In the genomic region with DNA sequence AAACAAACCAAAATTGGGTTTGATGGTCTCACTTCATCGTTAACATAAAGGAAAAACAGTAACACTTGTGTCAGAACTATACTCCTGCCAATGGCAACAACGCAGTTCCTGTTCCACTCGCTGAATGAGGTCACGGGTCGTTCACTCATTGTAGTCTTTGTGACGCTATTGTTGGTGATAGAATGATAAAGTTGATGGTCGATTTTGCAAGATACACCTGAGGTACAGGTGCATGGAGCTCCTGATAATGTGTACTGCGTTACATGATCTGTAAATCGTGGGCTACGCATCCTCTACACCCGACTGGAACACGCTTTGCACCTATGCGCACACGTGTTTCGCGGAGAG, we compare ENCODE assay signal across 9 cellular contexts. TPM values are rescaled to one million over a fixed set of nuclear protein-coding genes. Genes with fewer than 3 reads are reported as not detected.
A peak's percentile ranks its signal among the peaks of the same experiment; 100 is the strongest.
DNase-seq lines count a peak whose midpoint lies in the region; ATAC-seq and TF ChIP-seq lines count a peak whose summit lies in the region.
"Had no signal": no experiment of that assay in that cellular context is flagged by ENCODE, and none has a peak within 500 bp of the region (broad histone marks: within the 10 kb centered on the region; RNA-seq: fewer than 3 reads in every experiment).

No MANE protein-coding gene starts in this region.

- no peaks in the 10 kb centered on the region for H3K9me3 Mint-ChIP-seq in CD4-positive, CD25-positive, alpha-beta regulatory T cell
- H3K9me3 Mint-ChIP-seq in T-helper 2 cell treated with Interferon-gamma antibody and Interleukin-4, amounts not matched to agents 5 μg/mL and 100 μg/mL, for 36 hours = no peaks in the 10 kb centered on the region

- no peaks in the 10 kb centered on the region for H3K36me3 Mint-ChIP-seq in CD4-positive, CD25-positive, alpha-beta regulatory T cell
- H3K36me3 Mint-ChIP-seq in T-helper 2 cell treated with Interferon-gamma antibody and Interleukin-4, amounts not matched to agents 5 μg/mL and 100 μg/mL, for 36 hours (ENCODE audit: low read depth) = no peaks in the 10 kb centered on the region

- H3K4me3 ChIP-seq in CD4-positive, CD25-positive, alpha-beta regulatory T cell (ENCODE audit: low read depth, low read length) = peak overlapping the region; percentile 85
- H3K4me3 ChIP-seq in gastroesophageal sphincter = peak overlapping the region; percentile 69 to 81
- peak overlapping the region; percentile 58 to 69 (median 60) for H3K4me3 ChIP-seq in sigmoid colon

- TF ChIP-seq POLR2A in gastroesophageal sphincter (IDR thresholded peaks at IDR 0.05) (no peak), sigmoid colon (IDR thresholded peaks at IDR 0.05) (no peak)

- no peaks in the 10 kb centered on the region for H3K27me3 ChIP-seq in CD4-positive, CD25-positive, alpha-beta regulatory T cell (ENCODE audit: control insufficient read depth, insufficient read depth, low read length)
- H3K27me3 ChIP-seq in gastroesophageal sphincter = no peaks in the 10 kb centered on the region
- no peaks in the 10 kb centered on the region for H3K27me3 ChIP-seq in sigmoid colon

- H3K27ac ChIP-seq in CD4-positive, CD25-positive, alpha-beta regulatory T cell (ENCODE audit: insufficient read depth, low read length, poor library complexity, severe bottlenecking) = peak overlapping the region; percentile 85
- H3K27ac ChIP-seq in gastroesophageal sphincter (peak overlapping the region in 3 of 4 donors; percentile 82 to 84 (median 84)), sigmoid colon (peak overlapping the region; percentile 71 to 83 (median 78))

- no peak for DNase-seq in CD4-positive, CD25-positive, alpha-beta regulatory T cell
- DNase-seq in T-helper 2 cell treated with Interferon-gamma antibody and Interleukin-4, amounts not matched to agents 5 μg/mL and 100 μg/mL, for 36 hours (ENCODE audit: low spot score) = peak; percentile 23
- no peak for DNase-seq in sigmoid colon
- DNase-seq in NCI-H2029 (lab: John Stamatoyannopoulos, UW) = no peak
- DNase-seq in NCI-H774 (lab: John Stamatoyannopoulos, UW) = no peak
- no peak for DNase-seq in activated effector memory CD4-positive, alpha-beta T cell treated with Interleukin-2 at 50 U/mL for 16 hours

- ATAC-seq in CD4-positive, CD25-positive, alpha-beta regulatory T cell (ENCODE audit: low read depth in 2 of 2) = no peak
- peak; percentile 3 for ATAC-seq in GM21619 (IDR thresholded peaks at IDR 0.05; ENCODE audit: unreplicated experiment)
- ATAC-seq in gastroesophageal sphincter = no peak

- no peaks in the 10 kb centered on the region for H3K36me3 ChIP-seq in CD4-positive, CD25-positive, alpha-beta regulatory T cell (ENCODE audit: control insufficient read depth, insufficient read depth, low read length)
- H3K36me3 ChIP-seq in gastroesophageal sphincter (peaks cover 0 to under 1% of the 10 kb centered on the region in 2 donors), sigmoid colon (peaks cover 0 to 1% (median 0%) of the 10 kb centered on the region in 4 donors)

- 14 to 34% methylated on average over 6 to 8 of the region's 16 CpGs for WGBS in gastroesophageal sphincter (ENCODE audit: low coverage in 1 of 2), 2 donors
- WGBS in sigmoid colon, 2 donors = 10 to 25% methylated on average over 16 of the region's 16 CpGs

- intact Hi-C loops in sigmoid colon (cut with DNase I) = loop anchor here (1.0 to 10.0 kb wide), 5 partner anchors 31 to 553 kb away; a partner anchor contains a TSS

- H3K4me1 Mint-ChIP-seq in CD4-positive, CD25-positive, alpha-beta regulatory T cell = peaks cover 11 to 28% (median 19%) of the 10 kb centered on the region in 4 donors
- peaks cover 21% of the 10 kb centered on the region for H3K4me1 Mint-ChIP-seq in T-helper 2 cell treated with Interferon-gamma antibody and Interleukin-4, amounts not matched to agents 5 μg/mL and 100 μg/mL, for 36 hours (ENCODE audit: low read depth)

- peak overlapping the region; percentile 85 to 94 (median 90) for H3K4me3 Mint-ChIP-seq in CD4-positive, CD25-positive, alpha-beta regulatory T cell
- H3K4me3 Mint-ChIP-seq in T-helper 2 cell treated with Interferon-gamma antibody and Interleukin-4, amounts not matched to agents 5 μg/mL and 100 μg/mL, for 36 hours = peak overlapping the region; percentile 94

- H3K27me3 Mint-ChIP-seq in CD4-positive, CD25-positive, alpha-beta regulatory T cell = no peaks in the 10 kb centered on the region
- H3K27me3 Mint-ChIP-seq in T-helper 2 cell treated with Interferon-gamma antibody and Interleukin-4, amounts not matched to agents 5 μg/mL and 100 μg/mL, for 36 hours (ENCODE audit: low read depth) = no peaks in the 10 kb centered on the region

- no peak for TF ChIP-seq EP300 in gastroesophageal sphincter (IDR thresholded peaks at IDR 0.05)
- no peak for TF ChIP-seq EP300 in sigmoid colon (IDR thresholded peaks at IDR 0.05)

- peaks cover 19% of the 10 kb centered on the region for H3K4me1 ChIP-seq in CD4-positive, CD25-positive, alpha-beta regulatory T cell (ENCODE audit: control insufficient read depth, insufficient read depth, low read length, poor library complexity, severe bottlenecking)
- H3K4me1 ChIP-seq in gastroesophageal sphincter (peaks cover 0 to 34% (median 7%) of the 10 kb centered on the region in 3 donors), sigmoid colon (peaks cover 0 to 19% (median 16%) of the 10 kb centered on the region in 4 donors)

- TF ChIP-seq CTCF in gastroesophageal sphincter (IDR thresholded peaks at IDR 0.05) (no peak), sigmoid colon (IDR thresholded peaks at IDR 0.05) (no peak)

- no peaks in the 10 kb centered on the region for H3K9me3 ChIP-seq in CD4-positive, CD25-positive, alpha-beta regulatory T cell (ENCODE audit: control insufficient read depth in 2 of 2, low read length in 2 of 2)
- H3K9me3 ChIP-seq in gastroesophageal sphincter = no peaks in the 10 kb centered on the region
- no peaks in the 10 kb centered on the region for H3K9me3 ChIP-seq in sigmoid colon

- peak overlapping the region; percentile 92 to 95 (median 94) for H3K27ac Mint-ChIP-seq in CD4-positive, CD25-positive, alpha-beta regulatory T cell
- H3K27ac Mint-ChIP-seq in T-helper 2 cell treated with Interferon-gamma antibody and Interleukin-4, amounts not matched to agents 5 μg/mL and 100 μg/mL, for 36 hours = peak overlapping the region; percentile 93

RNA-seq across cellular contexts. Expression of a gene that starts 0.4 kb away (rescaled TPM):
- total RNA-seq in CD4-positive, CD25-positive, alpha-beta regulatory T cell = 4.9 TPM
- polyA plus RNA-seq in CD4-positive, CD25-positive, alpha-beta regulatory T cell = 1 to 10 TPM; 6.4 to 8.7 (median 7.5) TPM
- total RNA-seq in gastroesophageal sphincter (1 to 10 TPM; 2.1 to 7.2 (median 4.8) TPM), sigmoid colon (10 to 100 TPM in 2 of 4 donors, 1 to 10 TPM in 2; 2.8 to 15.0 (median 10.7) TPM)
- 10 to 100 TPM; 16.8 to 22.2 (median 20.1) TPM for polyA plus RNA-seq in sigmoid colon

RNA-seq across cellular contexts. Expression of a gene that starts 20.0 kb away (rescaled TPM):
- not detected for total RNA-seq in CD4-positive, CD25-positive, alpha-beta regulatory T cell
- polyA plus RNA-seq in CD4-positive, CD25-positive, alpha-beta regulatory T cell = not detected
- total RNA-seq in gastroesophageal sphincter (not detected), sigmoid colon (1 to 10 TPM in 2 of 4 donors, under 1 TPM in 1, not detected in 1; 0.71 to 1.4 (median 1.1) TPM)
- polyA plus RNA-seq in sigmoid colon = 1 to 10 TPM in 1 of 3 donors, under 1 TPM in 2; 0.42 to 1.2 (median 0.69) TPM
- total RNA-seq: M059J had no signal

RNA-seq across cellular contexts. Expression of a gene that starts 31.0 kb away (rescaled TPM):
- total RNA-seq in CD4-positive, CD25-positive, alpha-beta regulatory T cell = 23.2 TPM
- polyA plus RNA-seq in CD4-positive, CD25-positive, alpha-beta regulatory T cell = 10 to 100 TPM; 36.0 to 42.4 (median 40.6) TPM
- total RNA-seq in gastroesophageal sphincter = 100 to 1,000 TPM in 1 of 4 donors, 10 to 100 TPM in 3; 22.9 to 109 (median 44.2) TPM
- total RNA-seq in sigmoid colon = 10 to 100 TPM; 30.6 to 44.2 (median 36.9) TPM
- polyA plus RNA-seq in sigmoid colon = 100 to 1,000 TPM in 1 of 3 donors, 10 to 100 TPM in 2; 69.7 to 115 (median 71.0) TPM

RNA-seq across cellular contexts. Expression of a gene that starts 42.5 kb away (rescaled TPM):
- total RNA-seq in CD4-positive, CD25-positive, alpha-beta regulatory T cell = 19.2 TPM
- 10 to 100 TPM; 16.3 to 21.4 (median 18.5) TPM for polyA plus RNA-seq in CD4-positive, CD25-positive, alpha-beta regulatory T cell
- 10 to 100 TPM; 20.2 to 32.3 (median 29.3) TPM for total RNA-seq in gastroesophageal sphincter
- 10 to 100 TPM; 16.4 to 22.4 (median 20.3) TPM for total RNA-seq in sigmoid colon
- polyA plus RNA-seq in sigmoid colon = 10 to 100 TPM in 2 of 3 donors, 1 to 10 TPM in 1; 9.6 to 24.6 (median 12.9) TPM

RNA-seq across cellular contexts. Expression of a gene that starts 44.9 kb away (rescaled TPM):
- total RNA-seq in CD4-positive, CD25-positive, alpha-beta regulatory T cell = 22.4 TPM
- polyA plus RNA-seq in CD4-positive, CD25-positive, alpha-beta regulatory T cell = 1 to 10 TPM; 3.5 to 5.2 (median 4.4) TPM
- 10 to 100 TPM; 10.1 to 22.7 (median 15.1) TPM for total RNA-seq in gastroesophageal sphincter
- total RNA-seq in sigmoid colon = 10 to 100 TPM; 11.2 to 19.1 (median 16.1) TPM
- polyA plus RNA-seq in sigmoid colon = 10 to 100 TPM in 2 of 3 donors, 1 to 10 TPM in 1; 8.3 to 23.3 (median 10.8) TPM
